Comparison of ENCODE assay signal across 8 cellular contexts in genomic region chr4:110164856-110165255, GRCh38. TPM values are rescaled to one million over a fixed set of nuclear protein-coding genes. Genes with fewer than 3 reads are reported as not detected.
DNase-seq lines count a peak whose midpoint lies in the region; ATAC-seq and TF ChIP-seq lines count a peak whose summit lies in the region.

No MANE protein-coding gene starts in this region.

- H3K27me3 Mint-ChIP-seq in Calu3 (ENCODE audit: unreplicated experiment), result no peaks in the 10 kb centered on the region
- no peaks in the 10 kb centered on the region for H3K27me3 Mint-ChIP-seq in natural killer cell treated with Interleukin-12 subunit alpha and Interleukin-12 subunit beta and Interleukin-15 and Interleukin-18, amount 100 ng/mL, for 72 hours

- H3K4me3 ChIP-seq in IMR-90 (ENCODE audit: insufficient read depth, low read depth, low read length) (no peak overlapping the region), adrenal gland (no peak overlapping the region), Peyer's patch (no peak overlapping the region)

- H3K9me1 ChIP-seq in IMR-90 (ENCODE audit: insufficient read depth, low read length), result peaks cover 12% of the 10 kb centered on the region

- peaks cover 16% of the 10 kb centered on the region for H3K4me1 ChIP-seq in IMR-90 (ENCODE audit: control insufficient read depth, insufficient read depth, low read length)
- H3K4me1 ChIP-seq in adrenal gland (replicated peaks in 1 of 2), result peaks cover 19 to 32% of the 10 kb centered on the region in 2 donors
- peaks cover 0 to 11% (median 0%) of the 10 kb centered on the region in 4 donors for H3K4me1 ChIP-seq in Peyer's patch

- no peaks in the 10 kb centered on the region for H4K20me1 ChIP-seq in IMR-90 (ENCODE audit: insufficient read depth, low read length)

- peak overlapping the region; percentile 98 for H2BK5ac ChIP-seq in IMR-90 (ENCODE audit: low read depth, low read length, poor library complexity, severe bottlenecking)

- H3K27ac ChIP-seq in IMR-90 (ENCODE audit: insufficient read depth, low read length) (no peak overlapping the region; the same call in 1 of the 2 replicates), adrenal gland (peak overlapping the region in 3 of 5 donors; percentile 32 to 77 (median 53)), Peyer's patch (peak overlapping the region in 1 of 4 donors; percentile 54)

- H4K5ac ChIP-seq in IMR-90 (ENCODE audit: low read depth, low read length), result peak overlapping the region; percentile 52; the same call in 1 of the 2 replicates

- peak overlapping the region; percentile 27; the same call in 1 of the 2 replicates for H3K23ac ChIP-seq in IMR-90 (ENCODE audit: low read depth, low read length)

- no peak for ATAC-seq in IMR-90 (ENCODE audit: low read depth)
- no peak for ATAC-seq in natural killer cell treated with Interleukin-12 subunit alpha and Interleukin-12 subunit beta and Interleukin-15 and Interleukin-18, amount 100 ng/mL, for 72 hours

- no peak overlapping the region for H2AFZ ChIP-seq in IMR-90 (replicated peaks; ENCODE audit: low read length, poor library complexity)

- H3K9me3 ChIP-seq in IMR-90 (ENCODE audit: control insufficient read depth, insufficient read depth, low read length), result no peaks in the 10 kb centered on the region
- no peaks in the 10 kb centered on the region for H3K9me3 ChIP-seq in adrenal gland (replicated peaks in 1 of 3)
- H3K9me3 ChIP-seq in Peyer's patch, result no peaks in the 10 kb centered on the region

- TF ChIP-seq CTCF in Calu3 (IDR thresholded peaks at IDR 0.05; ENCODE audit: unreplicated experiment) (no peak), IMR-90 (conservative IDR thresholded peaks at IDR 0.05; ENCODE audit: low read depth, low read length) (no peak), adrenal gland (IDR thresholded peaks at IDR 0.05) (no peak), Peyer's patch (IDR thresholded peaks at IDR 0.05) (no peak)

- H3K36me3 ChIP-seq in IMR-90 (ENCODE audit: control insufficient read depth, insufficient read depth, low read length) (no peaks in the 10 kb centered on the region), adrenal gland (replicated peaks in 1 of 2) (no peaks in the 10 kb centered on the region), Peyer's patch (no peaks in the 10 kb centered on the region)

- peaks cover 5 to 19% of the 10 kb centered on the region in 2 experiments for H3K79me1 ChIP-seq in IMR-90 (ENCODE audit: low read depth in 1 of 2, low read length in 2 of 2)

- peak overlapping the region; percentile 35 for H2AK9ac ChIP-seq in IMR-90 (replicated peaks; ENCODE audit: low read depth, low read length, poor library complexity)

- H2BK20ac ChIP-seq in IMR-90 (ENCODE audit: low read depth, low read length), result peak overlapping the region; percentile 68

- peak overlapping the region; percentile 91 for H3K14ac ChIP-seq in IMR-90 (replicated peaks; ENCODE audit: low read depth, low read length)

- peak overlapping the region; percentile 76 for H3K27ac Mint-ChIP-seq in Calu3 (ENCODE audit: unreplicated experiment)
- H3K27ac Mint-ChIP-seq in natural killer cell treated with Interleukin-12 subunit alpha and Interleukin-12 subunit beta and Interleukin-15 and Interleukin-18, amount 100 ng/mL, for 72 hours, result peak overlapping the region; percentile 83 to 92

- H2BK120ac ChIP-seq in IMR-90 (ENCODE audit: low read depth, low read length), result peak overlapping the region; percentile 96

- H3K4me3 Mint-ChIP-seq in Calu3 (ENCODE audit: low read depth, unreplicated experiment), result peak overlapping the region; percentile 24
- H3K4me3 Mint-ChIP-seq in natural killer cell treated with Interleukin-12 subunit alpha and Interleukin-12 subunit beta and Interleukin-15 and Interleukin-18, amount 100 ng/mL, for 72 hours, result peak overlapping the region; percentile 71

- intact Hi-C loops in Calu3 (cut with micrococcal nuclease; ENCODE audit: unreplicated experiment) (no loop called here), IMR-90 (cut with micrococcal nuclease) (no loop called here), adrenal gland (cut with DNase I) (no loop called here)

- H3K56ac ChIP-seq in IMR-90 (ENCODE audit: extremely low read depth, insufficient read depth, low read length), result no peak overlapping the region

- TF ChIP-seq POLR2A in IMR-90 (IDR thresholded peaks at IDR 0.05; ENCODE audit: low read depth, low read length) (no peak), adrenal gland (IDR thresholded peaks at IDR 0.05) (no peak), Peyer's patch (IDR thresholded peaks at IDR 0.05) (no peak)

- no CpG with 5 or more reads among the region's 2 CpGs for WGBS in IMR-90 (ENCODE audit: extremely low coverage in 2 of 2, insufficient read length in 1 of 2), 2 experiments
- 63 to 83% (median 76%) methylated on average over 2 of the region's 2 CpGs for WGBS in adrenal gland, 4 donors

- H2AK5ac ChIP-seq in IMR-90 (ENCODE audit: low read depth, low read length), result peak overlapping the region; percentile 74

- in situ Hi-C loops in IMR-90 (cut with MboI; ENCODE audit: low sequenced_read_pairs), result no loop called here

- no peak overlapping the region for H3K4me2 ChIP-seq in IMR-90 (ENCODE audit: low read depth, low read length)

- H3K27me3 ChIP-seq in IMR-90 (ENCODE audit: control insufficient read depth, insufficient read depth, low read length), result no peaks in the 10 kb centered on the region
- H3K27me3 ChIP-seq in adrenal gland, result no peaks in the 10 kb centered on the region
- no peaks in the 10 kb centered on the region for H3K27me3 ChIP-seq in Peyer's patch

- no peaks in the 10 kb centered on the region for H3K9me3 Mint-ChIP-seq in Calu3 (ENCODE audit: low read depth, unreplicated experiment)
- no peaks in the 10 kb centered on the region for H3K9me3 Mint-ChIP-seq in natural killer cell treated with Interleukin-12 subunit alpha and Interleukin-12 subunit beta and Interleukin-15 and Interleukin-18, amount 100 ng/mL, for 72 hours

- POLR2A ChIA-PET in IMR-90 (lab: Charles Lee; ENCODE audit: unreplicated experiment), result no interaction called here

- DNase-seq in Calu3, result no peak
- DNase-seq in IMR-90, result no peak
- DNase-seq in adrenal gland, result no peak
- DNase-seq in natural killer cell treated with Interleukin-12 subunit alpha and Interleukin-12 subunit beta and Interleukin-15 and Interleukin-18, amount 100 ng/mL, for 72 hours (ENCODE audit: low spot score), result no peak
- DNase-seq in NOMO-1 treated with dmso at 0.1 percent for 144 hours (lab: John Stamatoyannopoulos, UW; ENCODE audit: unreplicated experiment), result no peak
- DNase-seq in CD1c-positive myeloid dendritic cell (ENCODE audit: extremely low spot score), result no peak
- DNase-seq in NCI-H774 (lab: John Stamatoyannopoulos, UW), result no peak
- no peak for DNase-seq in Peyer's patch

- H3K9ac ChIP-seq in IMR-90 (ENCODE audit: low read depth, low read length), result no peak overlapping the region

- H3K4me1 Mint-ChIP-seq in Calu3 (ENCODE audit: low read depth, unreplicated experiment), result peaks cover 37% of the 10 kb centered on the region
- H3K4me1 Mint-ChIP-seq in natural killer cell treated with Interleukin-12 subunit alpha and Interleukin-12 subunit beta and Interleukin-15 and Interleukin-18, amount 100 ng/mL, for 72 hours (ENCODE audit: low read depth in 2 of 2), result peaks cover 30 to 41% of the 10 kb centered on the region in 2 donors

- H3K18ac ChIP-seq in IMR-90 (ENCODE audit: low read depth, low read length), result peak overlapping the region; percentile 81; the same call in 1 of the 2 replicates

- CTCF ChIA-PET in Calu3 (lab: Charles Lee), result interaction anchor here (0.7 kb wide), 1 partner anchor 1787 kb away, joined by 5 read pairs; no protein-coding TSS in a partner anchor
- CTCF ChIA-PET in IMR-90 (lab: Yijun Ruan, JAX), result interaction anchor here (1.3 kb wide), 1 partner anchor 12 kb away, joined by 4 read pairs; no protein-coding TSS in a partner anchor

- H4K91ac ChIP-seq in IMR-90 (ENCODE audit: insufficient read depth, low read depth, low read length), result peak overlapping the region; percentile 91

- peak overlapping the region; percentile 82; the same call in 2 of the 3 replicates for H2BK15ac ChIP-seq in IMR-90 (ENCODE audit: low read depth, low read length)

- H4K8ac ChIP-seq in IMR-90 (ENCODE audit: low read depth in 2 of 2, low read length in 2 of 2), result peak overlapping the region; percentile 71 to 88

- peak overlapping the region; percentile 89 for H3K4ac ChIP-seq in IMR-90 (ENCODE audit: low read depth, low read length)

- no peak for TF ChIP-seq RAD21 in IMR-90 (IDR thresholded peaks at IDR 0.05; ENCODE audit: low read length)

- no peaks in the 10 kb centered on the region for H3K36me3 Mint-ChIP-seq in Calu3 (ENCODE audit: insufficient read depth, unreplicated experiment)
- H3K36me3 Mint-ChIP-seq in natural killer cell treated with Interleukin-12 subunit alpha and Interleukin-12 subunit beta and Interleukin-15 and Interleukin-18, amount 100 ng/mL, for 72 hours, result peaks cover 6% of the 10 kb centered on the region

- BruUV-seq in Calu3 (replicated peaks; lab: Mats Ljungman, UMichigan) (no TSS peak), IMR-90 (replicated peaks; lab: Mats Ljungman, UMichigan) (no TSS peak)

- dilution Hi-C loops in IMR-90 (cut with HindIII; ENCODE audit: low sequenced_read_pairs, unreplicated experiment), result no loop called here

TF ChIP-seq in IMR-90, 13 proteins besides CTCF, POLR2A, EP300 and RAD21 (continues in another document):
- TF ChIP-seq, protein P1, sequence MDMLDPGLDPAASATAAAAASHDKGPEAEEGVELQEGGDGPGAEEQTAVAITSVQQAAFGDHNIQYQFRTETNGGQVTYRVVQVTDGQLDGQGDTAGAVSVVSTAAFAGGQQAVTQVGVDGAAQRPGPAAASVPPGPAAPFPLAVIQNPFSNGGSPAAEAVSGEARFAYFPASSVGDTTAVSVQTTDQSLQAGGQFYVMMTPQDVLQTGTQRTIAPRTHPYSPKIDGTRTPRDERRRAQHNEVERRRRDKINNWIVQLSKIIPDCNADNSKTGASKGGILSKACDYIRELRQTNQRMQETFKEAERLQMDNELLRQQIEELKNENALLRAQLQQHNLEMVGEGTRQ (IDR thresholded peaks at IDR 0.05; ENCODE audit: low read depth, low read length), result no peak
- TF ChIP-seq BHLHE40 (IDR thresholded peaks at IDR 0.05; ENCODE audit: low read depth, low read length) (no peak), MXI1 (IDR thresholded peaks at IDR 0.05; ENCODE audit: borderline replicate concordance, low read depth, low read length) (no peak), RFX5 (IDR thresholded peaks at IDR 0.05; ENCODE audit: low read depth, low read length) (no peak), CEBPB (IDR thresholded peaks at IDR 0.05; ENCODE audit: low read depth, low read length) (no peak), MAZ (IDR thresholded peaks at IDR 0.05; ENCODE audit: borderline replicate concordance, low read depth, low read length) (no peak)

RNA-seq across cellular contexts. Expression of gene ELOVL6, which starts 33.6 kb away (rescaled TPM):
- 26.1 and 31.3 TPM in 2 replicates for total RNA-seq in Calu3 (2022)
- total RNA-seq in IMR-90 (2012; rRNA removed), result 17.5 and 19.0 TPM in 2 replicates
- 12.6 and 17.9 TPM in 2 replicates for polyA plus RNA-seq in IMR-90 (2012; rRNA removed)
- polyA plus RNA-seq in IMR-90 (2012; cell fraction: cytosol; rRNA removed), result 4.2 and 5.8 TPM in 2 replicates
- polyA plus RNA-seq in IMR-90 (2012; cell fraction: nucleus; rRNA removed; ENCODE audit: low replicate concordance), result 1.8 and 11.5 TPM in 2 replicates
- total RNA-seq in adrenal gland, result 10 to 100 TPM in 6 of 8 donors, 1 to 10 TPM in 2; 5.4 to 53.2 (median 16.4) TPM
- 10 to 100 TPM in 1 of 3 donors, 1 to 10 TPM in 2; 2.8 to 68.2 (median 3.8) TPM for polyA plus RNA-seq in adrenal gland
- total RNA-seq in natural killer cell treated with Interleukin-12 subunit alpha and Interleukin-12 subunit beta and Interleukin-15 and Interleukin-18, amount 100 ng/mL, for 72 hours, result 10 to 100 TPM; 20.2 to 26.5 TPM
- 10 to 100 TPM in 3 of 4 donors, 1 to 10 TPM in 1; 3.3 to 15.5 (median 12.6) TPM for total RNA-seq in Peyer's patch
